In the genomic region with DNA sequence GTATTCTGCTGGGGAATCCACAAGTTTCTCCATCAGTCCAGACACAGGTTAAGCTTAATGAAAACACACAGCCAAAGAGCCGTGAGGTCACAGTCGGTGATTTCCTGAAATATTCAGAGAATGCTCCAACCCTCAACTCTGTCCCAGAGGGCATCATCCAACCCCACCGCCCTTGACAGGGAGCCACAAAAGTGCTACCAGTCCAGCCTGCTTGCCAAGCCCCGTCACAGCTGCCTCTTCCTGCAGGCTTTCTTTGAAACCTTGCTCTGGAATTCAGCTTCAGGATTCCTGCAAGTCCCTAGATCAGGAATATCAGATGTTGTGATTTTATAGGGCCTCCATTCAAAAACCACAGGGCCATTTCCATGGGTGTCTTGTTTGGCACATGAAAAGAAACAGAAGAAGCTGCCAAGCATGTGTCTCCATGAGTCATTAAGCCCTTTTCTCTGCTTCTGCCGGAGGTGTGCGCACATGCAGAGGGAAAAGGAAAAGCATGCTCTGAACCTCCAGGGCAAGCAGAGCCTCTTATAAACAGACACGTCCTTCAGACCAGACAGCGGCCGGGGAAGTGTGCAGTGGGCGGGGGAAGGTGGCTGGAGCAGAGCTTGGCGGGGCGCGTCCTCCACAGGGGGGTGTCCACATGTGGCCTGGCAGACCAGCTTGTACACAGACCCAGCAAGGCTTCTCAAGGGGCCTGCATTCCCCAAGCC, we compare ENCODE assay signal across 8 cellular contexts.
DNase-seq lines count a peak whose midpoint lies in the region; ATAC-seq and TF ChIP-seq lines count a peak whose summit lies in the region.

No MANE protein-coding gene starts in this region.

- ATAC-seq in CD4-positive, alpha-beta T cell (ENCODE audit: poor library complexity), result peak; percentile 76
- ATAC-seq in GM21576 (IDR thresholded peaks at IDR 0.05; ENCODE audit: unreplicated experiment), result no peak
- no peak for ATAC-seq in HG03354 (IDR thresholded peaks at IDR 0.05; ENCODE audit: poor library complexity, severe bottlenecking, unreplicated experiment)

- peaks cover 74% of the 10 kb centered on the region for H3K4me1 Mint-ChIP-seq in CD4-positive, alpha-beta T cell (ENCODE audit: low read depth)

- POLR2A ChIA-PET in CD4-positive, alpha-beta T cell (lab: Charles Lee), result interaction anchor here (0.6 to 3.2 kb wide), 9 partner anchors 10 to 474 kb away, joined by 3 to 16 read pairs (median 4); partner anchors contain the start of gene HMGB1

- no peaks in the 10 kb centered on the region for H3K27me3 ChIP-seq in CD4-positive, alpha-beta T cell (ENCODE audit: control insufficient read depth, insufficient read depth, low read length)

- H3K36me3 ChIP-seq in KOPT-K1 (ENCODE audit: insufficient read depth, low read length) (no peaks in the 10 kb centered on the region), mesodermal cell (ENCODE audit: control insufficient read depth, insufficient read depth, low read length) (no peaks in the 10 kb centered on the region)

- H3K9me3 ChIP-seq in CD4-positive, alpha-beta T cell (ENCODE audit: control insufficient read depth, low read length), result peaks cover 8% of the 10 kb centered on the region
- H3K9me3 ChIP-seq in KOPT-K1 (ENCODE audit: insufficient read depth, low read length, poor library complexity, severe bottlenecking) (peaks cover 10% of the 10 kb centered on the region), mesodermal cell (ENCODE audit: control insufficient read depth, low read length) (peaks cover 14% of the 10 kb centered on the region)

- intact Hi-C loops in CD4-positive, alpha-beta T cell (cut with DNase I, micrococcal nuclease), result no loop called here

- WGBS in mesodermal cell (ENCODE audit: insufficient coverage in 2 of 2), 2 experiments, result 69 to 70% methylated on average over 10 to 13 of the region's 13 CpGs

- peaks cover 3% of the 10 kb centered on the region for H3K36me3 Mint-ChIP-seq in CD4-positive, alpha-beta T cell (ENCODE audit: low read depth)

- TF ChIP-seq CTCF in CD4-positive, alpha-beta T cell (IDR thresholded peaks at IDR 0.05), result no peak

- no peak overlapping the region for H3K4me3 ChIP-seq in mesodermal cell (ENCODE audit: extremely low read depth, insufficient read depth, low read length, poor library complexity, severe bottlenecking)

- H3K4me1 ChIP-seq in mesodermal cell (ENCODE audit: control insufficient read depth, insufficient read depth, low read length, poor library complexity, severe bottlenecking), result peaks cover 13% of the 10 kb centered on the region

- H3K27me3 Mint-ChIP-seq in CD4-positive, alpha-beta T cell, result no peaks in the 10 kb centered on the region

- peak overlapping the region; percentile 78 for H3K27ac Mint-ChIP-seq in CD4-positive, alpha-beta T cell

- H3K4me3 Mint-ChIP-seq in CD4-positive, alpha-beta T cell, result peak overlapping the region; percentile 30

- peak overlapping the region; percentile 9 for H3K27ac ChIP-seq in CD4-positive, alpha-beta T cell (ENCODE audit: low read depth, low read length)
- H3K27ac ChIP-seq in KOPT-K1 (ENCODE audit: low read depth, low read length, poor library complexity, severe bottlenecking) (peak overlapping the region; percentile 5), mesodermal cell (ENCODE audit: low read depth, low read length, severe bottlenecking) (peak overlapping the region; percentile 93)

- no peaks in the 10 kb centered on the region for H3K9me3 Mint-ChIP-seq in CD4-positive, alpha-beta T cell

- peak in 4 of 10 experiments; percentile 16 to 30 (median 20) for DNase-seq in CD4-positive, alpha-beta T cell
- peak; percentile 65 for DNase-seq in brain pericyte (ENCODE audit: low read depth, low spot score)
- DNase-seq in ureter (ENCODE audit: low spot score), result peak; percentile 65
- DNase-seq in medulla oblongata (ENCODE audit: extremely low spot score), result no peak

- CTCF ChIA-PET in CD4-positive, alpha-beta T cell (lab: Charles Lee), result interaction anchor here (0.5 to 3.3 kb wide), 3 partner anchors 10 to 827 kb away, joined by 3 to 13 read pairs (median 3); partner anchors contain the start of gene KATNAL1

Comparison
In these comparisons a context has a peak if more than half of its experiments do, and no peak if none do; other contexts are left out.
1. H3K27ac ChIP-seq: peak in every context shown above with its lines; median percentile 93 in mesodermal cell; 9 in CD4-positive, alpha-beta T cell; 5 in KOPT-K1.